ENCODE assay signal across 8 cellular contexts in genomic region chr6:54846243-54846856, GRCh38. TPM values are rescaled to one million over a fixed set of nuclear protein-coding genes. Genes with fewer than 3 reads are reported as not detected.
DNase-seq lines count a peak whose midpoint lies in the region; ATAC-seq, FAIRE-seq and TF ChIP-seq lines count a peak whose summit lies in the region.

Gene FAM83B (plus strand): TSS chr6:54846771. CDS start chr6:54870247, 23,476 bp downstream.

- H3K4me3 ChIP-seq in keratinocyte (ENCODE audit: control insufficient read depth in 2 of 3, extremely low read depth in 1 of 3, insufficient read depth in 2 of 3, low read depth in 1 of 3, low read length in 3 of 3) (peak within 1 kb of the TSS; percentile 71 to 98 (median 91)), smooth muscle cell (peak within 1 kb of the TSS; percentile 73)

- H3K9ac ChIP-seq in keratinocyte (ENCODE audit: control insufficient read depth, extremely low read depth, insufficient read depth, low read length) (peak within 1 kb of the TSS; percentile 99), smooth muscle cell (ENCODE audit: low read depth) (peak within 1 kb of the TSS; percentile 50)

- in situ Hi-C loops in T47D (cut with HindIII; ENCODE audit: low pct_unique_long_range_greater_than_20kb, low sequenced_read_pairs), result no loop called here

- no peaks in the 10 kb centered on the region for H3K9me1 ChIP-seq in keratinocyte (ENCODE audit: control insufficient read depth, extremely low read depth, insufficient read depth, low read length)

- H3K27me3 ChIP-seq in keratinocyte (ENCODE audit: control insufficient read depth, extremely low read depth, insufficient read depth, low read length) (no peaks in the 10 kb centered on the region), smooth muscle cell (ENCODE audit: low read depth) (no peaks in the 10 kb centered on the region)

- H4K20me1 ChIP-seq in keratinocyte (ENCODE audit: control insufficient read depth, extremely low read depth, insufficient read depth, low read length) (peaks cover 3% of the 10 kb centered on the region), smooth muscle cell (ENCODE audit: low read depth) (peaks cover 5% of the 10 kb centered on the region)

- FAIRE-seq in HTR-8/SVneo (lab: Jason Lieb, UNC) (peak; percentile 4), keratinocyte (lab: Jason Lieb, UNC) (peak; percentile 96)

- no peaks in the 10 kb centered on the region for H3F3A ChIP-seq in smooth muscle cell (ENCODE audit: low read depth)

- H3K4me1 ChIP-seq in keratinocyte (ENCODE audit: control insufficient read depth, extremely low read depth, insufficient read depth, low read length) (peaks cover 23% of the 10 kb centered on the region), smooth muscle cell (ENCODE audit: low read depth) (peaks cover 11% of the 10 kb centered on the region)

- TF ChIP-seq CTCF in keratinocyte (optimal IDR thresholded peaks at IDR 0.05 in 1 of 3, IDR thresholded peaks at IDR 0.05 in 1 of 3, conservative IDR thresholded peaks at IDR 0.05 in 1 of 3; ENCODE audit: extremely low read depth in 1 of 3, insufficient read depth in 2 of 3, low read length in 3 of 3) (no peak), smooth muscle cell (IDR thresholded peaks at IDR 0.05; ENCODE audit: borderline replicate concordance, insufficient read depth, poor library complexity, severe bottlenecking) (no peak)

- dilution Hi-C loops in keratinocyte (cut with MboI; ENCODE audit: extremely low pct_ligation_motif_present, low sequenced_read_pairs), result no loop called here

- ATAC-seq in GM19328 (IDR thresholded peaks at IDR 0.05; ENCODE audit: unreplicated experiment), result no peak

- WGBS in smooth muscle cell (ENCODE audit: low lambda C conversion rate), result 3% methylated on average over 34 of the region's 50 CpGs

- H3K4me2 ChIP-seq in keratinocyte (ENCODE audit: control insufficient read depth, extremely low read depth, insufficient read depth, low read depth, low read length) (peak within 1 kb of the TSS; percentile 89), smooth muscle cell (peak within 1 kb of the TSS; percentile 91)

- H3K27ac ChIP-seq in keratinocyte (ENCODE audit: control insufficient read depth, insufficient read depth, low read length) (peak within 1 kb of the TSS; percentile 99), smooth muscle cell (ENCODE audit: low read depth) (peak within 1 kb of the TSS; percentile 78)

- DNase-seq in HTR-8/SVneo (ENCODE audit: insufficient read length, low spot score) (peak; percentile 32), T47D (ENCODE audit: low read depth in 1 of 2, low spot score in 1 of 2) (peak; percentile 75 to 90), keratinocyte (ENCODE audit: low read depth, low spot score) (peak; percentile 78), smooth muscle cell (lab: John Stamatoyannopoulos, UW; ENCODE audit: unreplicated experiment) (no peak), NOMO-1 treated with dmso at 0.1 percent for 144 hours (lab: John Stamatoyannopoulos, UW; ENCODE audit: unreplicated experiment) (no peak), NCI-H2196 treated with DMSO at 0.1 percent for 48 hours (lab: John Stamatoyannopoulos, UW; ENCODE audit: unreplicated experiment) (no peak), NCI-H2171 treated with DMSO at 0.1 percent for 48 hours (lab: John Stamatoyannopoulos, UW) (no peak)

- H3K9me3 ChIP-seq in keratinocyte (ENCODE audit: control insufficient read depth, low read depth, low read length) (no peaks in the 10 kb centered on the region), smooth muscle cell (replicated peaks; ENCODE audit: low read depth) (no peaks in the 10 kb centered on the region)

- peaks cover 0 to 6% of the 10 kb centered on the region in 2 experiments for H3K36me3 ChIP-seq in keratinocyte (ENCODE audit: control insufficient read depth in 2 of 2, extremely low read depth in 1 of 2, insufficient read depth in 2 of 2, low read length in 2 of 2)
- no peaks in the 10 kb centered on the region for H3K36me3 ChIP-seq in smooth muscle cell (ENCODE audit: low read depth)

- H3K79me2 ChIP-seq in keratinocyte (ENCODE audit: control insufficient read depth, insufficient read depth, low read length) (peaks cover 37% of the 10 kb centered on the region), smooth muscle cell (ENCODE audit: low read depth) (peaks cover 8% of the 10 kb centered on the region)

- peak within 1 kb of the TSS; percentile 86 for H2AFZ ChIP-seq in keratinocyte (ENCODE audit: control insufficient read depth, low read length)
- H2AFZ ChIP-seq in smooth muscle cell (ENCODE audit: low read depth), result peak within 1 kb of the TSS; percentile 89

RNA-seq across cellular contexts. Expression of gene FAM83B, which starts in this region (rescaled TPM):
- polyA plus RNA-seq in keratinocyte, result 19.3 to 30.3 TPM (median 26.5 TPM) in 3 replicates
- polyA plus RNA-seq in keratinocyte (2011; ENCODE audit: low read depth), result 17.3 TPM
- 9.3 and 22.6 TPM in 2 replicates for polyA plus RNA-seq in keratinocyte (2011; cell fraction: cytosol; rRNA removed)
- 37.4 and 43.7 TPM in 2 replicates for polyA plus RNA-seq in keratinocyte (2011; cell fraction: nucleus; rRNA removed)
- 16.0 and 22.5 TPM in 2 replicates for polyA plus RNA-seq in keratinocyte (2012; ENCODE audit: low replicate concordance)
- polyA minus RNA-seq in keratinocyte, result 23.3 to 129 TPM (median 87.9 TPM) in 3 replicates
- polyA minus RNA-seq in keratinocyte (2011; cell fraction: cytosol; rRNA and poly(A)+ RNA removed), result 42.2 TPM
- polyA minus RNA-seq in keratinocyte (2011; cell fraction: nucleus; rRNA and poly(A)+ RNA removed), result 117 and 220 TPM in 2 replicates
- 28.7 and 37.0 TPM in 2 replicates for total RNA-seq in smooth muscle cell
- 1.1 and 3.9 TPM in 2 replicates for polyA plus RNA-seq in smooth muscle cell

Comparison
In these comparisons a context has a peak if more than half of its experiments do, and no peak if none do; other contexts are left out.
1. DNase-seq: peak in HTR-8/SVneo (single experiment), T47D (2 of 2) and keratinocyte (single experiment); none in smooth muscle cell (single experiment), NOMO-1 treated with dmso at 0.1 percent for 144 hours (single experiment), NCI-H2196 treated with DMSO at 0.1 percent for 48 hours (single experiment) and NCI-H2171 treated with DMSO at 0.1 percent for 48 hours (single experiment).